12 cellular contexts compared by ENCODE assay signal in genomic region chr3:107674371-107674770, GRCh38.
DNase-seq lines count a peak whose midpoint lies in the region; ATAC-seq and TF ChIP-seq lines count a peak whose summit lies in the region.
"Had no signal": no experiment of that assay in that cellular context is flagged by ENCODE, and none has a peak within 500 bp of the region (broad histone marks: within the 10 kb centered on the region; RNA-seq: fewer than 3 reads in every experiment).

No MANE protein-coding gene starts in this region.

- no peak overlapping the region for H3K4me3 ChIP-seq in endodermal cell (ENCODE audit: low read length)
- no peak overlapping the region for H3K4me3 ChIP-seq in thyroid gland (replicated peaks in 1 of 3)
- H3K4me3 ChIP-seq: tibial nerve had no signal

- ATAC-seq in HG03521 (IDR thresholded peaks at IDR 0.05; ENCODE audit: unreplicated experiment): no peak
- no peak for ATAC-seq in stimulated activated naive CD8-positive, alpha-beta T cell treated with anti-CD3 and anti-CD28 coated beads, Interleukin-15, Interleukin-2, amounts not matched to agents 100 U/mL and 50 U/mL, for 24 hours

- H3K27me3 Mint-ChIP-seq in endodermal cell (ENCODE audit: insufficient read depth): no peaks in the 10 kb centered on the region

- no peaks in the 10 kb centered on the region for H3K9me3 ChIP-seq in endodermal cell (ENCODE audit: control insufficient read depth, low read length)
- H3K9me3 ChIP-seq in thyroid gland: no peaks in the 10 kb centered on the region
- H3K9me3 ChIP-seq: tibial nerve had no signal

- peak; percentile 53 for DNase-seq in M059J (ENCODE audit: low read depth)
- no peak for DNase-seq in endodermal cell
- peak; percentile 18 for DNase-seq in middle frontal gyrus (ENCODE audit: extremely low spot score, low spot score)
- DNase-seq in thyroid gland: peak; percentile 24 to 27
- no peak for DNase-seq in stimulated activated naive CD8-positive, alpha-beta T cell treated with anti-CD3 and anti-CD28 coated beads, Interleukin-15, Interleukin-2, amounts not matched to agents 100 U/mL and 50 U/mL, for 24 hours
- DNase-seq in NCI-H82 (lab: John Stamatoyannopoulos, UW): no peak
- DNase-seq: activated CD8-positive, alpha-beta memory T cell treated with anti-CD3 and anti-CD28 coated beads, Interleukin-2, amount 50 U/mL, for 4 hours; amniotic stem cell; COR-L47; SHP77 had no signal

- H3K36me3 ChIP-seq in endodermal cell (ENCODE audit: control insufficient read depth, insufficient read depth, low read length) (no peaks in the 10 kb centered on the region), thyroid gland (no peaks in the 10 kb centered on the region)
- H3K36me3 ChIP-seq: tibial nerve had no signal

- no peak overlapping the region for H3K4me3 Mint-ChIP-seq in endodermal cell

- 96 to 100% methylated on average over 5 to 7 of the region's 7 CpGs for WGBS in endodermal cell (ENCODE audit: insufficient coverage in 1 of 2, insufficient read length in 1 of 2), 2 experiments
- WGBS in thyroid gland, 2 donors: 71 to 89% methylated on average over 7 of the region's 7 CpGs

- TF ChIP-seq POLR2A in thyroid gland (IDR thresholded peaks at IDR 0.05): no peak

- intact Hi-C loops in thyroid gland (cut with DNase I): loop anchor here (10.0 kb wide), 1 partner anchor 70 kb away; no protein-coding TSS in a partner anchor

- no peaks in the 10 kb centered on the region for H3K9me3 Mint-ChIP-seq in endodermal cell

- H3K4me1 Mint-ChIP-seq in endodermal cell: peaks cover 12% of the 10 kb centered on the region

- no peak overlapping the region for H3K9ac ChIP-seq in endodermal cell (ENCODE audit: extremely low read depth, low read length, poor library complexity, severe bottlenecking)

- H3K4me1 ChIP-seq in endodermal cell (ENCODE audit: control insufficient read depth, insufficient read depth, low read length) (no peaks in the 10 kb centered on the region), thyroid gland (no peaks in the 10 kb centered on the region)

- no peaks in the 10 kb centered on the region for H3K36me3 Mint-ChIP-seq in endodermal cell (ENCODE audit: low read depth)

- no peak overlapping the region for H3K27ac Mint-ChIP-seq in endodermal cell

- TF ChIP-seq CTCF in endodermal cell (conservative IDR thresholded peaks at IDR 0.05) (no peak), thyroid gland (IDR thresholded peaks at IDR 0.05) (no peak)

- H3K27me3 ChIP-seq in endodermal cell (ENCODE audit: control insufficient read depth, insufficient read depth, low read length, poor library complexity, severe bottlenecking) (no peaks in the 10 kb centered on the region), thyroid gland (no peaks in the 10 kb centered on the region)
- H3K27me3 ChIP-seq: tibial nerve had no signal

- H3K27ac ChIP-seq in endodermal cell (ENCODE audit: low read depth, low read length) (peak overlapping the region; percentile 7), thyroid gland (no peak overlapping the region)
- H3K27ac ChIP-seq: tibial nerve had no signal

Comparison
In these comparisons a context has a peak if more than half of its experiments do, and no peak if none do; other contexts are left out.
1. DNase-seq: peak in M059J (single experiment), middle frontal gyrus (single experiment) and thyroid gland (2 of 2); none in endodermal cell (single experiment), stimulated activated naive CD8-positive, alpha-beta T cell treated with anti-CD3 and anti-CD28 coated beads, Interleukin-15, Interleukin-2, amounts not matched to agents 100 U/mL and 50 U/mL, for 24 hours (single experiment) and NCI-H82 (single experiment).